12 cellular contexts compared by ENCODE assay signal in genomic region chr16:12010388-12011251, GRCh38. TPM values are rescaled to one million over a fixed set of nuclear protein-coding genes. Genes with fewer than 3 reads are reported as not detected.
DNase-seq lines count a peak whose midpoint lies in the region; ATAC-seq and TF ChIP-seq lines count a peak whose summit lies in the region.
"Had no signal": no experiment of that assay in that cellular context is flagged by ENCODE, and none has a peak within 500 bp of the region (broad histone marks: within the 10 kb centered on the region; RNA-seq: fewer than 3 reads in every experiment).

No MANE protein-coding gene starts in this region.

- H3K27ac Mint-ChIP-seq in neural crest cell (ENCODE audit: unreplicated experiment), result peak overlapping the region; percentile 87

- H3K27me3 ChIP-seq in BJ (ENCODE audit: control insufficient read depth, insufficient read depth, low read length), result no peaks in the 10 kb centered on the region

- H3K27me3 Mint-ChIP-seq in neural crest cell (ENCODE audit: low read depth), result no peaks in the 10 kb centered on the region

- H3K4me3 ChIP-seq in BJ (ENCODE audit: low read depth, low read length), result no peak overlapping the region

- H3K4me3 Mint-ChIP-seq in neural crest cell, result no peak overlapping the region

- ATAC-seq in GM21423 (IDR thresholded peaks at IDR 0.05; ENCODE audit: unreplicated experiment), result no peak
- ATAC-seq in GM18867 (IDR thresholded peaks at IDR 0.05; ENCODE audit: unreplicated experiment), result no peak

- CTCF ChIA-PET in BJ (lab: Yijun Ruan, JAX), result interaction anchor here (0.9 kb wide), 1 partner anchor 10 kb away, joined by 4 read pairs; no protein-coding TSS in a partner anchor

- H3K4me1 Mint-ChIP-seq in neural crest cell, result no peaks in the 10 kb centered on the region

- peak; percentile 24 for DNase-seq in BJ (ENCODE audit: low read depth)
- DNase-seq in MV-4-11 (lab: John Stamatoyannopoulos, UW), result peak; percentile 75
- peak; percentile 73 for DNase-seq in fibroblast of peridontal ligament (ENCODE audit: extremely low read depth)
- no peak for DNase-seq in neural crest cell (ENCODE audit: low read depth, low spot score)
- no peak for DNase-seq in NCI-H1105 (lab: John Stamatoyannopoulos, UW)
- no peak for DNase-seq in stimulated activated CD8-positive, alpha-beta memory T cell treated with anti-CD3 and anti-CD28 coated beads, Interleukin-4, amount 100 ng/mL, for 48 hours
- DNase-seq: mammary epithelial cell, NCI-H1417, T-helper 9 cell had no signal

- H3K36me3 ChIP-seq in BJ (ENCODE audit: control insufficient read depth, insufficient read depth, low read length), result peaks cover 2% of the 10 kb centered on the region

- POLR2A ChIA-PET in BJ (lab: Charles Lee), result interaction anchor here (0.7 kb wide), 1 partner anchor 27 kb away, joined by 4 read pairs; no protein-coding TSS in a partner anchor

- no peaks in the 10 kb centered on the region for H3K36me3 Mint-ChIP-seq in neural crest cell (ENCODE audit: low read depth)

- H3K9me3 Mint-ChIP-seq in neural crest cell, result no peaks in the 10 kb centered on the region

- TF ChIP-seq CTCF in BJ (IDR thresholded peaks at IDR 0.05; ENCODE audit: insufficient read depth, low read depth, low read length) (no peak), neural crest cell (conservative IDR thresholded peaks at IDR 0.05) (no peak)

RNA-seq across cellular contexts. Expression of gene SNX29, which starts 34.1 kb away (rescaled TPM):
- polyA plus RNA-seq in BJ (2011; rRNA removed), result 11.5 and 16.6 TPM in 2 replicates
- 27.5 and 42.4 TPM in 2 replicates for polyA minus RNA-seq in BJ (2011; rRNA and poly(A)+ RNA removed)
- total RNA-seq in neural crest cell, result 15.1 and 17.5 TPM in 2 replicates

RNA-seq across cellular contexts. Expression of gene TNFRSF17, which starts 45.6 kb away (rescaled TPM):
- polyA plus RNA-seq in BJ (2011; rRNA removed), result not detected in 2 replicates
- not detected in 2 replicates for polyA minus RNA-seq in BJ (2011; rRNA and poly(A)+ RNA removed)
- total RNA-seq in neural crest cell, result not detected in 2 replicates
- total RNA-seq: bronchial epithelial cell, mammary epithelial cell had no signal
- polyA plus RNA-seq: mammary epithelial cell had no signal

Comparison
In these comparisons a context has a peak if more than half of its experiments do, and no peak if none do; other contexts are left out.
1. DNase-seq: peak in BJ (single experiment), MV-4-11 (single experiment) and fibroblast of peridontal ligament (single experiment); none in neural crest cell (single experiment), NCI-H1105 (single experiment) and stimulated activated CD8-positive, alpha-beta memory T cell treated with anti-CD3 and anti-CD28 coated beads, Interleukin-4, amount 100 ng/mL, for 48 hours (single experiment).